In the genomic region with DNA sequence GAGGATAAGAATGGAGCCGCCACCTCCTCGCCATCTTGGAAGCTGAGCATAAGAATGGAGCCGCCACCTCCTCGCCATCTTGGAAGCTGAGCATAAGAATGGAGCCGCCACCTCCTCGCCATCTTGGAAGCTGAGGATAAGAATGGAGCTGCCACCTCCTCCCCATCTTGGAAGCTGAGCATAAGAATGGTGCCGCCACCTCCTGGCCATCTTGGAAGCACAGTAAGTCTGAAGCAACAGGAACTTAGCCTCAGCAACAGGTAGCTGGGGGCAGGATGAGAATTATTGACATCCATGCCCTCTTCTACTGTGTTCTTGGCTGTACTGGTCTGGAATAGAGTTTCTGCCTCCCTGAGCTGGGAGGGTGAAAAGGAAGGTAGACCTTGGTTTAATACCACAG, we compare ENCODE assay signal across 8 cellular contexts.
DNase-seq lines count a peak whose midpoint lies in the region; ATAC-seq, FAIRE-seq and TF ChIP-seq lines count a peak whose summit lies in the region.
"Not testable (repeated sequence)": the region's sequence is repeated elsewhere in the genome, so short reads cannot be mapped to it uniquely, and the experiment has no call there.

No MANE protein-coding gene starts in this region.

- BruUV-seq in Panc1 (replicated peaks; lab: Mats Ljungman, UMichigan): not testable (repeated sequence)

- not testable (repeated sequence) for H3K9ac ChIP-seq in keratinocyte (ENCODE audit: control insufficient read depth, extremely low read depth, insufficient read depth, low read length)

- dilution Hi-C loops in keratinocyte (cut with MboI; ENCODE audit: extremely low pct_ligation_motif_present, low sequenced_read_pairs): not testable (repeated sequence)

- H3K79me2 ChIP-seq in keratinocyte (ENCODE audit: control insufficient read depth, insufficient read depth, low read length): not testable (repeated sequence)

- POLR2A ChIA-PET in Panc1 (lab: Charles Lee): not testable (repeated sequence)

- H3K4me2 ChIP-seq in keratinocyte (ENCODE audit: control insufficient read depth, extremely low read depth, insufficient read depth, low read depth, low read length): not testable (repeated sequence)

- H3K9me1 ChIP-seq in keratinocyte (ENCODE audit: control insufficient read depth, extremely low read depth, insufficient read depth, low read length): not testable (repeated sequence)

- DNase-seq in AG08396 (ENCODE audit: low spot score) (peak; percentile 48), HuH-7.5 (ENCODE audit: low spot score) (peak; percentile 6), Panc1 (ENCODE audit: low read depth, low spot score) (peak; percentile 5), astrocyte of the hippocampus (ENCODE audit: low read depth, low spot score) (peak; percentile 23), fibroblast of gingiva (ENCODE audit: low read depth) (peak; percentile 22), keratinocyte (ENCODE audit: low read depth, low spot score) (peak; percentile 15), skeletal muscle cell (ENCODE audit: low read depth) (peak; percentile 4)
- DNase-seq in GM10266 (ENCODE audit: extremely low spot score): not testable (repeated sequence)

- intact Hi-C loops in Panc1 (cut with micrococcal nuclease; ENCODE audit: unreplicated experiment): not testable (repeated sequence)

- not testable (repeated sequence) for H4K20me1 ChIP-seq in keratinocyte (ENCODE audit: control insufficient read depth, extremely low read depth, insufficient read depth, low read length)

- not testable (repeated sequence) for H2AFZ ChIP-seq in keratinocyte (ENCODE audit: control insufficient read depth, low read length)

- in situ Hi-C loops in Panc1 (cut with HindIII; ENCODE audit: low pct_unique_long_range_greater_than_20kb, low sequenced_read_pairs): not testable (repeated sequence)

- H3K27ac ChIP-seq in Panc1 (ENCODE audit: low read length); keratinocyte (ENCODE audit: control insufficient read depth, insufficient read depth, low read length): not testable (repeated sequence)

- TF ChIP-seq CTCF in GM10266 (IDR thresholded peaks at IDR 0.05; ENCODE audit: control insufficient read depth, insufficient read depth, low read depth, missing control alignments) (peak; percentile 23), keratinocyte (optimal IDR thresholded peaks at IDR 0.05 in 1 of 3, IDR thresholded peaks at IDR 0.05 in 1 of 3, conservative IDR thresholded peaks at IDR 0.05 in 1 of 3; ENCODE audit: extremely low read depth in 1 of 3, insufficient read depth in 2 of 3, low read length in 3 of 3) (peak; percentile 54 to 77 (median 66))
- TF ChIP-seq CTCF in Panc1 (IDR thresholded peaks at IDR 0.05): not testable (repeated sequence)

- not testable (repeated sequence) for H3K4me1 ChIP-seq in Panc1 (ENCODE audit: control insufficient read depth, insufficient read depth, low read length); keratinocyte (ENCODE audit: control insufficient read depth, extremely low read depth, insufficient read depth, low read length)

- H3K27me3 ChIP-seq in Panc1 (ENCODE audit: control insufficient read depth, insufficient read depth, low read length); keratinocyte (ENCODE audit: control insufficient read depth, extremely low read depth, insufficient read depth, low read length): not testable (repeated sequence)

- H3K36me3 ChIP-seq in Panc1 (ENCODE audit: control insufficient read depth, insufficient read depth, low read length); keratinocyte (ENCODE audit: control insufficient read depth in 2 of 2, extremely low read depth in 1 of 2, insufficient read depth in 2 of 2, low read length in 2 of 2): not testable (repeated sequence)

- H3K4me3 ChIP-seq in Panc1 (ENCODE audit: low read depth in 2 of 2, low read length in 2 of 2); keratinocyte (ENCODE audit: control insufficient read depth in 2 of 3, extremely low read depth in 1 of 3, insufficient read depth in 2 of 3, low read depth in 1 of 3, low read length in 3 of 3); skeletal muscle cell (ENCODE audit: low read depth, low read length): not testable (repeated sequence)

- FAIRE-seq in keratinocyte (lab: Jason Lieb, UNC): peak; percentile 75

- CTCF ChIA-PET in Panc1 (lab: Charles Lee): not testable (repeated sequence)

- H3K9me3 ChIP-seq in Panc1 (ENCODE audit: control insufficient read depth, insufficient read depth, low read depth, low read length); keratinocyte (ENCODE audit: control insufficient read depth, low read depth, low read length): not testable (repeated sequence)

- not testable (repeated sequence) for ATAC-seq in Panc1
